23 cellular contexts compared by ENCODE assay signal in the genomic region with DNA sequence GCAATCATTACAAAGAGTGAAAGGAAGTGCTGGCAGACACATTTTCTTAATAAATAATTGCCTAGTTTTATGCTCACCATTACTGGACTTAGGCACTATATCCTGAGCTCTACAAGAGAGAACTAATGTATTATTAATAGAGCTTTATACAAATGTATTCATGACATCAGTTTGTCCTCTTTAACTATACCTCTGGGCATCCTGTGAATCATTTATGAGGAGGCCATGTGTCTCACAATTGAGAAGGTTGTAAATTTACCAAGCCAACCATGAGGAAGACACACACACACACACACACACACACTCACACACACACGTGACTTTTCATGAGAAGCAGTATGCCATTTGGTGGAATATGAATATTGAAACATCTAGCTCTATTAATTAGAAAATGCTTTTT.
DNase-seq lines count a peak whose midpoint lies in the region; ATAC-seq and TF ChIP-seq lines count a peak whose summit lies in the region.
"Had no signal": no experiment of that assay in that cellular context is flagged by ENCODE, and none has a peak within 500 bp of the region (broad histone marks: within the 10 kb centered on the region; RNA-seq: fewer than 3 reads in every experiment).

No MANE protein-coding gene starts in this region.

- CTCF ChIA-PET in PC-3 (lab: Charles Lee) = no interaction called here

- H3K27me3 ChIP-seq in PC-3 (ENCODE audit: low read length) = no peaks in the 10 kb centered on the region
- H3K27me3 ChIP-seq: BE2C, MG63 had no signal

- H3K36me3 ChIP-seq in PC-3 (ENCODE audit: low read depth, low read length) = no peaks in the 10 kb centered on the region
- H3K36me3 ChIP-seq: BE2C, MG63 had no signal

- H3K9me3 ChIP-seq in PC-3 (ENCODE audit: low read length) = no peaks in the 10 kb centered on the region
- H3K9me3 ChIP-seq: BE2C, MG63 had no signal

- TF ChIP-seq CTCF in PC-3 (conservative IDR thresholded peaks at IDR 0.05; ENCODE audit: low read depth, low read length) = no peak

- no peaks in the 10 kb centered on the region for H3K4me1 Mint-ChIP-seq in activated T-cell treated with anti-CD3 and anti-CD28 coated beads, Interleukin-2, amount 50 U/mL, for 4 hours (ENCODE audit: low read depth)
- H3K4me1 Mint-ChIP-seq: CD14-positive monocyte; CD8-positive, alpha-beta memory T cell had no signal

- no peaks in the 10 kb centered on the region for H4K20me1 ChIP-seq in PC-3 (ENCODE audit: low read length)

- no peaks in the 10 kb centered on the region for H3K9me3 Mint-ChIP-seq in activated T-cell treated with anti-CD3 and anti-CD28 coated beads, Interleukin-2, amount 50 U/mL, for 4 hours
- H3K9me3 Mint-ChIP-seq: CD14-positive monocyte had no signal

- H3K9me2 ChIP-seq in PC-3 (replicated peaks; ENCODE audit: low read length) = no peaks in the 10 kb centered on the region

- H3F3A ChIP-seq in PC-3 (ENCODE audit: low read length, unreplicated experiment) = no peaks in the 10 kb centered on the region

- H3K4me3 ChIP-seq in PC-3 (ENCODE audit: low read length) = no peak overlapping the region
- H3K4me3 ChIP-seq: MG63 had no signal

- no peak overlapping the region for H3K4me2 ChIP-seq in PC-3 (ENCODE audit: low read length)

- DNase-seq in DMS 273 (lab: John Stamatoyannopoulos, UW; ENCODE audit: unreplicated experiment) (peak; percentile 17), DMS 273 treated with DMSO at 0.1 percent for 48 hours (lab: John Stamatoyannopoulos, UW) (no peak), PC-3 (peak; percentile 34), glomerular visceral epithelial cell (ENCODE audit: extremely low spot score) (peak; percentile 16), GM03348 (ENCODE audit: low spot score) (no peak), pons (ENCODE audit: low spot score) (no peak)
- no peak for DNase-seq in activated T-cell treated with anti-CD3 and anti-CD28 coated beads, Interleukin-2, amount 50 U/mL, for 4 hours
- DNase-seq: BE2C; Calu3; CD8-positive, alpha-beta memory T cell; H7; KBM-7; MG63; NCI-H1105 treated with DMSO at 0.1 percent for 48 hours; NCI-H146; NCI-H2029; NCI-H446; NCI-H524 treated with DMSO at 0.1 percent for 48 hours; SHP77 treated with DMSO at 0.1 percent for 48 hours had no signal

- ATAC-seq in PC-3 (peak; percentile 53), GM18520 (IDR thresholded peaks at IDR 0.05; ENCODE audit: unreplicated experiment) (no peak)
- ATAC-seq in activated T-cell treated with anti-CD3 and anti-CD28 coated beads, Interleukin-2, amount 50 U/mL, for 4 hours = no peak
- ATAC-seq: Panc1 had no signal

- POLR2A ChIA-PET in PC-3 (lab: Charles Lee; ENCODE audit: unreplicated experiment) = no interaction called here

- no peaks in the 10 kb centered on the region for H3K36me3 Mint-ChIP-seq in activated T-cell treated with anti-CD3 and anti-CD28 coated beads, Interleukin-2, amount 50 U/mL, for 4 hours (ENCODE audit: insufficient read depth)
- H3K36me3 Mint-ChIP-seq: CD14-positive monocyte; CD8-positive, alpha-beta memory T cell had no signal

- H3K27me3 Mint-ChIP-seq in activated T-cell treated with anti-CD3 and anti-CD28 coated beads, Interleukin-2, amount 50 U/mL, for 4 hours (ENCODE audit: low read depth) = no peaks in the 10 kb centered on the region
- H3K27me3 Mint-ChIP-seq: CD8-positive, alpha-beta memory T cell had no signal

- H3K27ac ChIP-seq in PC-3 (ENCODE audit: low read length) = no peak overlapping the region
- H3K27ac ChIP-seq: 22Rv1 had no signal

- H2AFZ ChIP-seq in PC-3 (ENCODE audit: low read length) = no peak overlapping the region

- intact Hi-C loops in PC-3 (cut with micrococcal nuclease) = no loop called here

- H3K4me3 Mint-ChIP-seq in activated T-cell treated with anti-CD3 and anti-CD28 coated beads, Interleukin-2, amount 50 U/mL, for 4 hours = no peak overlapping the region
- H3K4me3 Mint-ChIP-seq: CD14-positive monocyte; CD8-positive, alpha-beta memory T cell had no signal

- no peaks in the 10 kb centered on the region for H3K4me1 ChIP-seq in PC-3 (ENCODE audit: insufficient read depth, low read length)
- H3K4me1 ChIP-seq: BE2C had no signal

- H3K9ac ChIP-seq in PC-3 (ENCODE audit: low read length) = no peak overlapping the region

- no TSS peak for BruUV-seq in PC-3 (replicated peaks; lab: Mats Ljungman, UMichigan)

- no peaks in the 10 kb centered on the region for H3K79me2 ChIP-seq in PC-3 (ENCODE audit: low read length)

Comparison
In these comparisons a context has a peak if more than half of its experiments do, and no peak if none do; other contexts are left out.
1. DNase-seq: peak in DMS 273 (single experiment), PC-3 (single experiment) and glomerular visceral epithelial cell (single experiment); none in DMS 273 treated with DMSO at 0.1 percent for 48 hours (single experiment), GM03348 (single experiment), pons (single experiment) and activated T-cell treated with anti-CD3 and anti-CD28 coated beads, Interleukin-2, amount 50 U/mL, for 4 hours (single experiment).